20 cellular contexts compared by ENCODE assay signal in the genomic region with DNA sequence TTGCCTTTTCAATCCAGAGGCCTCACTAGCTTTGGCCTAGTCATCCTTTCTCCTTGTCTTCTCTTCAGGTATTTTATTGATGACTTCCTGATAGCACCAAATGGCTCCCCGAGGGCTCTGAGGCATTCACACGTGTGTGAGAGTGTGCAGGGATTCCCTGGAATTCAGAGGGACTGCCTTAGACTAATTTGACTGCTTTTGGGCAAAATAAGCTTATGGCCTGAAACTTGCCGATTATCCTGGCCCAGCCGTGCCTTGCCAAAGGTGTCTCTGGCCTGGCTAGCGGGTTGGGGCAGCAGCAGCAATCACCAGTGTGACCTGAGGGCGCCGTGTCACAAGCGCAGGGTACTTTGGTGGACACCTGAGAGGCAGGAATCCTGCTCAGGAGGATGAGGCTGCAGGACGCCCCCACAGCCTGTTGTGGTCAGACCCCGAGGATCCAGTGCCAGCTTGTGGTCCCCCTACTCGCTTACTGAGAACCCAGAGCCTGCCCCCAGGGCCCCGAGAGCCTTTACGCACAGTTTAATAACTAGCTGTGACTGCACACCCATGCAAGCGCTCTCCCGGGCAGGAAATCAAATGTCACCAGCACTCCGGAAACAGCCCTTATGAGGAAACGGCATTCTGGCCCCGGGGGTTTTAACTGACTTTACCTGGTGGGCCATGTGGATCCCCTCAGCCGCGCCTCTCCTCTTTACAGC.
DNase-seq lines count a peak whose midpoint lies in the region; ATAC-seq and TF ChIP-seq lines count a peak whose summit lies in the region.
"Had no signal": no experiment of that assay in that cellular context is flagged by ENCODE, and none has a peak within 500 bp of the region (broad histone marks: within the 10 kb centered on the region; RNA-seq: fewer than 3 reads in every experiment).

No MANE protein-coding gene starts in this region.

- no peak overlapping the region for H3K4me2 ChIP-seq in smooth muscle cell
- H3K4me2 ChIP-seq: PC-9 had no signal

- no peak overlapping the region for H3K27ac ChIP-seq in naive thymus-derived CD4-positive, alpha-beta T cell (ENCODE audit: low read depth, low read length)
- H3K27ac ChIP-seq in smooth muscle cell (ENCODE audit: low read depth): no peak overlapping the region
- H3K27ac ChIP-seq: colonic mucosa, neutrophil, PC-9, transverse colon, WERI-Rb-1 had no signal

- no peaks in the 10 kb centered on the region for H3K9me3 ChIP-seq in naive thymus-derived CD4-positive, alpha-beta T cell (ENCODE audit: control insufficient read depth in 2 of 3, low read length in 3 of 3)
- H3K9me3 ChIP-seq in smooth muscle cell (replicated peaks; ENCODE audit: low read depth): no peaks in the 10 kb centered on the region
- H3K9me3 ChIP-seq: colonic mucosa, neutrophil, transverse colon had no signal

- peaks cover 0 to 13% of the 10 kb centered on the region in 2 donors for H3K4me1 ChIP-seq in naive thymus-derived CD4-positive, alpha-beta T cell (ENCODE audit: control insufficient read depth in 2 of 2, insufficient read depth in 2 of 2, low read length in 2 of 2)
- H3K4me1 ChIP-seq in smooth muscle cell (ENCODE audit: low read depth): no peaks in the 10 kb centered on the region

- H3K27me3 Mint-ChIP-seq in activated CD4-positive, alpha-beta T cell treated with anti-CD3 and anti-CD28 coated beads, Interleukin-2, amount 10 ng/mL, durations not matched to agents 24 days and 14 days: peaks cover 2% of the 10 kb centered on the region
- no peaks in the 10 kb centered on the region for H3K27me3 Mint-ChIP-seq in naive thymus-derived CD4-positive, alpha-beta T cell

- H3K4me1 Mint-ChIP-seq in activated CD4-positive, alpha-beta T cell treated with anti-CD3 and anti-CD28 coated beads, Interleukin-2, amount 10 ng/mL, durations not matched to agents 24 days and 14 days: peaks cover 15% of the 10 kb centered on the region
- H3K4me1 Mint-ChIP-seq in naive thymus-derived CD4-positive, alpha-beta T cell: peaks cover 0 to 29% (median 22%) of the 10 kb centered on the region in 7 donors

- no peaks in the 10 kb centered on the region for H4K20me1 ChIP-seq in smooth muscle cell (ENCODE audit: low read depth)

- 81% methylated on average over 20 of the region's 20 CpGs for WGBS in smooth muscle cell (ENCODE audit: low lambda C conversion rate)

- no peak overlapping the region for H2AFZ ChIP-seq in smooth muscle cell (ENCODE audit: low read depth)
- H2AFZ ChIP-seq: PC-9 had no signal

- H3K27me3 ChIP-seq in naive thymus-derived CD4-positive, alpha-beta T cell (ENCODE audit: control insufficient read depth in 2 of 2, insufficient read depth in 2 of 2, low read length in 2 of 2): no peaks in the 10 kb centered on the region
- H3K27me3 ChIP-seq in smooth muscle cell (ENCODE audit: low read depth): no peaks in the 10 kb centered on the region
- H3K27me3 ChIP-seq: colonic mucosa, transverse colon had no signal

- no peaks in the 10 kb centered on the region for H3F3A ChIP-seq in smooth muscle cell (ENCODE audit: low read depth)

- no peak overlapping the region for H3K27ac Mint-ChIP-seq in activated CD4-positive, alpha-beta T cell treated with anti-CD3 and anti-CD28 coated beads, Interleukin-2, amount 10 ng/mL, durations not matched to agents 24 days and 14 days
- peak overlapping the region in 4 of 9 donors; percentile 11 to 86 (median 47) for H3K27ac Mint-ChIP-seq in naive thymus-derived CD4-positive, alpha-beta T cell
- H3K27ac Mint-ChIP-seq: activated T-helper 1 cell treated with anti-CD3 and anti-CD28 coated beads, Interleukin-12 subunit alpha, Interleukin-12 subunit beta, Interleukin-2, Interleukin-4 antibody, amounts not matched to agents 30 ng/mL and 10 ng/mL and 1 ng/mL, durations not matched to agents 14 hours and 24 hours and 36 hours had no signal

- no peaks in the 10 kb centered on the region for H3K79me2 ChIP-seq in smooth muscle cell (ENCODE audit: low read depth)

- POLR2A ChIA-PET in naive thymus-derived CD4-positive, alpha-beta T cell (lab: Charles Lee): interaction anchor here (0.9 to 1.4 kb wide), 3 partner anchors 62 to 242 kb away, joined by 3 read pairs; no protein-coding TSS in a partner anchor

- DNase-seq in activated CD4-positive, alpha-beta T cell treated with anti-CD3 and anti-CD28 coated beads, Interleukin-2, amount 10 ng/mL, durations not matched to agents 24 days and 14 days: peak; percentile 73
- no peak for DNase-seq in activated CD4-positive, alpha-beta T cell treated with anti-CD3 and anti-CD28 coated beads, Interleukin-2, amount 50 U/mL, for 48 hours
- peak; percentile 77 for DNase-seq in Jurkat, Clone E6-1 (ENCODE audit: low read depth, low spot score)
- DNase-seq in activated T-cell treated with anti-CD3 and anti-CD28 coated beads, Interleukin-2, amount 50 U/mL, for 48 hours: peak; percentile 21 to 32
- peak in 6 of 9 donors; percentile 9 to 45 (median 32) for DNase-seq in naive thymus-derived CD4-positive, alpha-beta T cell
- DNase-seq in D341Med (ENCODE audit: low spot score): no peak
- DNase-seq in smooth muscle cell (lab: John Stamatoyannopoulos, UW; ENCODE audit: unreplicated experiment): no peak
- DNase-seq in HUDEP-2 (lab: John Stamatoyannopoulos, UW; ENCODE audit: unreplicated experiment in 76 of 76): no peak
- DNase-seq: colonic mucosa, EL, NCI-H1048, NCI-H2081 treated with DMSO at 0.1 percent for 48 hours, NCI-H69, PC-9, right cardiac atrium, transverse colon, WERI-Rb-1 had no signal

- TF ChIP-seq CTCF in smooth muscle cell (IDR thresholded peaks at IDR 0.05; ENCODE audit: borderline replicate concordance, insufficient read depth, poor library complexity, severe bottlenecking): no peak

- H3K9me3 Mint-ChIP-seq in activated CD4-positive, alpha-beta T cell treated with anti-CD3 and anti-CD28 coated beads, Interleukin-2, amount 10 ng/mL, durations not matched to agents 24 days and 14 days: no peaks in the 10 kb centered on the region
- H3K9me3 Mint-ChIP-seq in naive thymus-derived CD4-positive, alpha-beta T cell: no peaks in the 10 kb centered on the region
- H3K9me3 Mint-ChIP-seq: activated T-helper 1 cell treated with anti-CD3 and anti-CD28 coated beads, Interleukin-12 subunit alpha, Interleukin-12 subunit beta, Interleukin-2, Interleukin-4 antibody, amounts not matched to agents 30 ng/mL and 10 ng/mL and 1 ng/mL, durations not matched to agents 14 hours and 24 hours and 36 hours had no signal

- intact Hi-C loops in activated CD4-positive, alpha-beta T cell treated with anti-CD3 and anti-CD28 coated beads, Interleukin-2, amount 10 ng/mL, durations not matched to agents 24 days and 14 days (cut with micrococcal nuclease): loop anchor here (5.0 to 10.0 kb wide), 2 partner anchors 76 to 302 kb away; partner anchors contain the start of genes NDUFV3 and SLC37A1
- intact Hi-C loops in naive thymus-derived CD4-positive, alpha-beta T cell (cut with micrococcal nuclease): loop anchor here in 1 of 2 donors (5.0 kb wide), 3 partner anchors 62 to 242 kb away; partner anchors contain the start of gene PDE9A

- CTCF ChIA-PET in naive thymus-derived CD4-positive, alpha-beta T cell (lab: Charles Lee): interaction anchor here (1.3 kb wide), 1 partner anchor 227 kb away, joined by 4 read pairs; no protein-coding TSS in a partner anchor

- no peak for ATAC-seq in naive thymus-derived CD4-positive, alpha-beta T cell
- ATAC-seq: HCT116, right cardiac atrium had no signal

- peak overlapping the region; percentile 18 for H3K4me3 ChIP-seq in Jurkat, Clone E6-1 (ENCODE audit: low read length)
- H3K4me3 ChIP-seq in naive thymus-derived CD4-positive, alpha-beta T cell (ENCODE audit: low read length): no peak overlapping the region
- no peak overlapping the region for H3K4me3 ChIP-seq in smooth muscle cell
- H3K4me3 ChIP-seq: colonic mucosa, PC-9, transverse colon had no signal

- H3K36me3 Mint-ChIP-seq in activated CD4-positive, alpha-beta T cell treated with anti-CD3 and anti-CD28 coated beads, Interleukin-2, amount 10 ng/mL, durations not matched to agents 24 days and 14 days (ENCODE audit: low read depth): no peaks in the 10 kb centered on the region
- no peaks in the 10 kb centered on the region for H3K36me3 Mint-ChIP-seq in naive thymus-derived CD4-positive, alpha-beta T cell

- H3K9ac ChIP-seq in smooth muscle cell (ENCODE audit: low read depth): no peak overlapping the region

- H3K4me3 Mint-ChIP-seq in activated CD4-positive, alpha-beta T cell treated with anti-CD3 and anti-CD28 coated beads, Interleukin-2, amount 10 ng/mL, durations not matched to agents 24 days and 14 days: no peak overlapping the region
- H3K4me3 Mint-ChIP-seq in naive thymus-derived CD4-positive, alpha-beta T cell: peak overlapping the region in 8 of 10 donors; percentile 32 to 74 (median 64)
- H3K4me3 Mint-ChIP-seq: activated T-helper 1 cell treated with anti-CD3 and anti-CD28 coated beads, Interleukin-12 subunit alpha, Interleukin-12 subunit beta, Interleukin-2, Interleukin-4 antibody, amounts not matched to agents 30 ng/mL and 10 ng/mL and 1 ng/mL, durations not matched to agents 14 hours and 24 hours and 36 hours had no signal

- H3K36me3 ChIP-seq in naive thymus-derived CD4-positive, alpha-beta T cell (ENCODE audit: control insufficient read depth in 2 of 3, insufficient read depth in 3 of 3, low read length in 3 of 3): no peaks in the 10 kb centered on the region
- H3K36me3 ChIP-seq in smooth muscle cell (ENCODE audit: low read depth): no peaks in the 10 kb centered on the region
- H3K36me3 ChIP-seq: colonic mucosa, neutrophil, transverse colon, WERI-Rb-1 had no signal

Comparison
In these comparisons a context has a peak if more than half of its experiments do, and no peak if none do; other contexts are left out.
1. DNase-seq: peak in activated CD4-positive, alpha-beta T cell treated with anti-CD3 and anti-CD28 coated beads, Interleukin-2, amount 10 ng/mL, durations not matched to agents 24 days and 14 days (single experiment), Jurkat, Clone E6-1 (single experiment), activated T-cell treated with anti-CD3 and anti-CD28 coated beads, Interleukin-2, amount 50 U/mL, for 48 hours (2 of 2) and naive thymus-derived CD4-positive, alpha-beta T cell (6 of 9); none in activated CD4-positive, alpha-beta T cell treated with anti-CD3 and anti-CD28 coated beads, Interleukin-2, amount 50 U/mL, for 48 hours (0 of 2), D341Med (single experiment), smooth muscle cell (single experiment) and HUDEP-2 (0 of 76).